Comparison of ENCODE assay signal across 16 cellular contexts in the genomic region with DNA sequence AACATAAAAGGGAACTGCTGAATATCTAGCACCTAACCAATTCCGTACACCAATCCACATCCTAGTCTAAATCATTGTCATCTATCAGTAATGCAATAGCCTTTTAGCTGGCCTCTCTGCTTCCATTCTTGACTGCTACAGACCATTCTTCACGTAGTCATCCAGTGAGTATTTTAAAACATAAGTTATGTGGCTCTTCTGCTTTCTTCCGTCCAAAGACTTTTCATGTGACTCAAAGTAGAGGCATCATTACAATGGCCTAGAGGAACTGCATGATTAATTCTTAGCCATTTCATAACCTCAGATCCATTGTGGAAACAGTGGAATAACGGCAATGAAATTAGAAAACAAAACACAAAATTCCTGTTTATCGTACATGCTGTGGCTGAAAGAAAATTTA.
A peak's percentile ranks its signal among the peaks of the same experiment; 100 is the strongest.
DNase-seq lines count a peak whose midpoint lies in the region; ATAC-seq and TF ChIP-seq lines count a peak whose summit lies in the region.
"Had no signal": no experiment of that assay in that cellular context is flagged by ENCODE, and none has a peak within 500 bp of the region (broad histone marks: within the 10 kb centered on the region; RNA-seq: fewer than 3 reads in every experiment).

No MANE protein-coding gene starts in this region.

- H3K36me3 ChIP-seq in PC-9 (ENCODE audit: low read depth) (no peaks in the 10 kb centered on the region), trophoblast cell (ENCODE audit: control insufficient read depth in 1 of 2, insufficient read depth in 2 of 2, low read length in 2 of 2) (no peaks in the 10 kb centered on the region)
- H3K36me3 ChIP-seq: BLaER1, stomach had no signal

- no TSS peak for BruUV-seq in PC-9 (replicated peaks; lab: Mats Ljungman, UMichigan)

- H3K79me1 ChIP-seq in trophoblast cell (ENCODE audit: low read length): peaks cover 15% of the 10 kb centered on the region

- H3K9me3 ChIP-seq in PC-9 (ENCODE audit: insufficient read depth, low read depth) (peaks cover 11% of the 10 kb centered on the region; the same call in 1 of the 2 replicates), trophoblast cell (ENCODE audit: insufficient read depth, low read depth, low read length) (no peaks in the 10 kb centered on the region)
- H3K9me3 ChIP-seq: BLaER1, stomach had no signal

- no peak overlapping the region for H3K18ac ChIP-seq in trophoblast cell (ENCODE audit: low read length)

- no peaks in the 10 kb centered on the region for H3K79me2 ChIP-seq in PC-9 (ENCODE audit: low read depth)
- no peaks in the 10 kb centered on the region for H3K79me2 ChIP-seq in trophoblast cell (ENCODE audit: control insufficient read depth, insufficient read depth, low read length, poor library complexity)

- no peak overlapping the region for H4K12ac ChIP-seq in trophoblast cell (ENCODE audit: low read depth, low read length)

- H3K14ac ChIP-seq in trophoblast cell (ENCODE audit: low read length): no peak overlapping the region

- no peak overlapping the region for H4K8ac ChIP-seq in trophoblast cell (ENCODE audit: low read depth, low read length)

- no peak overlapping the region for H2BK120ac ChIP-seq in trophoblast cell (ENCODE audit: insufficient read depth, low read length, poor library complexity)

- H3K4me3 ChIP-seq in PC-9: no peak overlapping the region
- no peak overlapping the region for H3K4me3 ChIP-seq in trophoblast cell (ENCODE audit: low read depth, low read length)
- H3K4me3 ChIP-seq: BLaER1, stomach had no signal

- no CpG with 5 or more reads among the region's 5 CpGs for WGBS in trophoblast cell (ENCODE audit: extremely low coverage, insufficient coverage, insufficient read length)

- TF ChIP-seq CTCF in PC-9 (conservative IDR thresholded peaks at IDR 0.05): no peak

- no peak for ATAC-seq in GM18858 (IDR thresholded peaks at IDR 0.05; ENCODE audit: unreplicated experiment)
- ATAC-seq in HG03135 (IDR thresholded peaks at IDR 0.05; ENCODE audit: unreplicated experiment): no peak
- no peak for ATAC-seq in HG03460 (IDR thresholded peaks at IDR 0.05; ENCODE audit: unreplicated experiment)
- ATAC-seq: activated CD8-positive, alpha-beta T cell treated with anti-CD3 and anti-CD28 coated beads for 36 hours; naive thymus-derived CD8-positive, alpha-beta T cell had no signal

- no peak overlapping the region for H3K9ac ChIP-seq in trophoblast cell (ENCODE audit: low read length)
- H3K9ac ChIP-seq: BLaER1 had no signal

- H3K9me2 ChIP-seq in PC-9 (ENCODE audit: insufficient read depth): 0 out of 2 replicates have a peak, but pooled peaks cover 5% of the 10 kb centered on the region

- no peak overlapping the region for H2AK5ac ChIP-seq in trophoblast cell (ENCODE audit: low read length)

- no peaks in the 10 kb centered on the region for H4K20me1 ChIP-seq in PC-9 (ENCODE audit: insufficient read depth)
- H4K20me1 ChIP-seq: BLaER1 had no signal

- H2AFZ ChIP-seq in PC-9: 0 out of 2 replicates have a peak overlapping the region, but pooled peaks have one; percentile 13
- no peak overlapping the region for H2AFZ ChIP-seq in trophoblast cell (ENCODE audit: insufficient read depth, low read length, poor library complexity)

- peaks cover 20% of the 10 kb centered on the region for H3K4me1 ChIP-seq in PC-9 (replicated peaks; ENCODE audit: insufficient read depth)
- H3K4me1 ChIP-seq in trophoblast cell (ENCODE audit: control insufficient read depth in 1 of 2, insufficient read depth in 2 of 2, low read length in 2 of 2): peaks cover 4 to 7% of the 10 kb centered on the region in 2 experiments
- H3K4me1 ChIP-seq: BLaER1, stomach had no signal

- no peak overlapping the region for H3K4me2 ChIP-seq in PC-9
- H3K4me2 ChIP-seq in trophoblast cell (ENCODE audit: low read length): no peak overlapping the region
- H3K4me2 ChIP-seq: BLaER1 had no signal

- no peak overlapping the region for H2BK12ac ChIP-seq in trophoblast cell (ENCODE audit: low read length)

- DNase-seq in EL (peak; percentile 82), PC-9 (no peak), epithelial cell of prostate (ENCODE audit: low read depth, low spot score) (peak; percentile 48), trophoblast cell (peak; percentile 41 to 93), NCI-H345 treated with DMSO at 0.1 percent for 48 hours (lab: John Stamatoyannopoulos, UW; ENCODE audit: unreplicated experiment) (no peak)
- DNase-seq: activated CD8-positive, alpha-beta T cell treated with anti-CD3 and anti-CD28 coated beads for 36 hours; amygdala; naive thymus-derived CD8-positive, alpha-beta T cell; NCI-H187 treated with DMSO at 0.1 percent for 48 hours; NCI-H510A treated with DMSO at 0.1 percent for 48 hours; stomach had no signal

- intact Hi-C loops in PC-9 (cut with micrococcal nuclease; ENCODE audit: unreplicated experiment): no loop called here

- H2BK5ac ChIP-seq in trophoblast cell (ENCODE audit: low read depth, low read length, poor library complexity): no peak overlapping the region

- POLR2A ChIA-PET in PC-9 (lab: Charles Lee; ENCODE audit: unreplicated experiment): interaction anchor here (0.6 kb wide), 1 partner anchor 342 kb away, joined by 8 read pairs; no protein-coding TSS in a partner anchor

- H3K23ac ChIP-seq in trophoblast cell (ENCODE audit: low read length): no peak overlapping the region

- H3F3A ChIP-seq in PC-9 (ENCODE audit: insufficient read depth, low read depth): no peaks in the 10 kb centered on the region

- H3K4ac ChIP-seq in trophoblast cell (ENCODE audit: low read depth, low read length): no peak overlapping the region

- H3K27ac ChIP-seq in PC-9 (no peak overlapping the region), epithelial cell of prostate (peak overlapping the region; percentile 77), trophoblast cell (ENCODE audit: low read depth, low read length) (peak overlapping the region; percentile 81)
- H3K27ac ChIP-seq: BLaER1, HL-60, stomach had no signal

- CTCF ChIA-PET in PC-9 (lab: Charles Lee): no interaction called here

- H3K27me3 ChIP-seq in PC-9 (ENCODE audit: insufficient read depth, low read depth): no peaks in the 10 kb centered on the region
- no peaks in the 10 kb centered on the region for H3K27me3 ChIP-seq in trophoblast cell (ENCODE audit: insufficient read depth, low read length)
- H3K27me3 ChIP-seq: BLaER1, stomach had no signal

- H4K91ac ChIP-seq in trophoblast cell (ENCODE audit: low read depth, low read length): no peak overlapping the region

Comparison
In these comparisons a context has a peak if more than half of its experiments do, and no peak if none do; other contexts are left out.
1. DNase-seq: peak in EL (single experiment), epithelial cell of prostate (single experiment) and trophoblast cell (2 of 2); none in PC-9 (0 of 2) and NCI-H345 treated with DMSO at 0.1 percent for 48 hours (single experiment).